8 cellular contexts compared by ENCODE assay signal in genomic region chr5:152026328-152027024, GRCh38.
A peak's percentile ranks its signal among the peaks of the same experiment; 100 is the strongest.
DNase-seq lines count a peak whose midpoint lies in the region; ATAC-seq and TF ChIP-seq lines count a peak whose summit lies in the region.
"Not testable (repeated sequence)": the region's sequence is repeated elsewhere in the genome, so short reads cannot be mapped to it uniquely, and the experiment has no call there.

No MANE protein-coding gene starts in this region.

- BruUV-seq in Calu3 (replicated peaks; lab: Mats Ljungman, UMichigan); PC-9 (replicated peaks; lab: Mats Ljungman, UMichigan): not testable (repeated sequence)

- ATAC-seq in HG03159 (IDR thresholded peaks at IDR 0.05; ENCODE audit: unreplicated experiment) (peak; percentile 57), activated B cell treated with CpG ODN at 0.5 μM for 24 hours (ENCODE audit: low read depth) (peak; percentile 28)
- not testable (repeated sequence) for ATAC-seq in activated T-cell treated with anti-CD3 and anti-CD28 coated beads, Interleukin-2, amount 50 U/mL, for 4 hours
- ATAC-seq in activated naive CD8-positive, alpha-beta T cell treated with anti-CD3 and anti-CD28 coated beads, Interleukin-2, amount 10 ng/mL, durations not matched to agents 7 days and 5 days (ENCODE audit: low read depth): peak; percentile 63
- peak; percentile 72 for ATAC-seq in naive thymus-derived CD8-positive, alpha-beta T cell

- not testable (repeated sequence) for H2AFZ ChIP-seq in PC-9

- not testable (repeated sequence) for H3K4me1 ChIP-seq in PC-9 (replicated peaks; ENCODE audit: insufficient read depth)

- H3K27me3 ChIP-seq in PC-9 (ENCODE audit: insufficient read depth, low read depth): not testable (repeated sequence)

- POLR2A ChIA-PET in PC-9 (lab: Charles Lee; ENCODE audit: unreplicated experiment); activated B cell treated with CpG ODN at 0.5 μM for 24 hours (lab: Charles Lee): not testable (repeated sequence)
- POLR2A ChIA-PET in activated naive CD8-positive, alpha-beta T cell treated with anti-CD3 and anti-CD28 coated beads, Interleukin-2, amount 10 ng/mL, durations not matched to agents 7 days and 5 days (lab: Charles Lee): interaction anchor here (1.9 kb wide), 1 partner anchor 255 kb away, joined by 5 read pairs; the partner anchor contains the start of gene G3BP1
- POLR2A ChIA-PET in naive thymus-derived CD8-positive, alpha-beta T cell (lab: Charles Lee): interaction anchor here (0.8 to 6.5 kb wide), 6 partner anchors 12 to 268 kb away, joined by 3 to 56 read pairs (median 4); partner anchors contain the start of genes ATOX1 and G3BP1

- H3K9me2 ChIP-seq in PC-9 (ENCODE audit: insufficient read depth): not testable (repeated sequence)

- peak; percentile 53 for DNase-seq in Calu3
- not testable (repeated sequence) for DNase-seq in PC-9, activated B cell treated with CpG ODN at 0.5 μM for 24 hours
- DNase-seq in activated T-cell treated with anti-CD3 and anti-CD28 coated beads, Interleukin-2, amount 50 U/mL, for 4 hours: peak; percentile 6
- peak; percentile 48 for DNase-seq in activated naive CD8-positive, alpha-beta T cell treated with anti-CD3 and anti-CD28 coated beads, Interleukin-2, amount 10 ng/mL, durations not matched to agents 7 days and 5 days
- peak in 8 of 10 donors; percentile 2 to 73 (median 48) for DNase-seq in naive thymus-derived CD8-positive, alpha-beta T cell
- DNase-seq in stimulated activated naive CD4-positive, alpha-beta T cell (lab: John Stamatoyannopoulos, UW): peak in 4 of 6 experiments; percentile 19 to 57 (median 34)

- H3K36me3 ChIP-seq in PC-9 (ENCODE audit: low read depth): not testable (repeated sequence)

- H3K4me1 Mint-ChIP-seq in Calu3 (ENCODE audit: low read depth, unreplicated experiment); activated naive CD8-positive, alpha-beta T cell treated with anti-CD3 and anti-CD28 coated beads, Interleukin-2, amount 10 ng/mL, durations not matched to agents 7 days and 5 days: not testable (repeated sequence)
- H3K4me1 Mint-ChIP-seq in activated B cell treated with CpG ODN at 0.5 μM for 24 hours: peaks cover 26% of the 10 kb centered on the region
- H3K4me1 Mint-ChIP-seq in activated T-cell treated with anti-CD3 and anti-CD28 coated beads, Interleukin-2, amount 50 U/mL, for 4 hours (ENCODE audit: low read depth): peaks cover 51% of the 10 kb centered on the region
- peaks cover 10 to 41% (median 38%) of the 10 kb centered on the region in 4 donors for H3K4me1 Mint-ChIP-seq in naive thymus-derived CD8-positive, alpha-beta T cell

- not testable (repeated sequence) for H3K79me2 ChIP-seq in PC-9 (ENCODE audit: low read depth)

- not testable (repeated sequence) for H3K9me3 ChIP-seq in PC-9 (ENCODE audit: insufficient read depth, low read depth)

- H3K27me3 Mint-ChIP-seq in Calu3 (ENCODE audit: unreplicated experiment); activated B cell treated with CpG ODN at 0.5 μM for 24 hours; activated T-cell treated with anti-CD3 and anti-CD28 coated beads, Interleukin-2, amount 50 U/mL, for 4 hours (ENCODE audit: low read depth); activated naive CD8-positive, alpha-beta T cell treated with anti-CD3 and anti-CD28 coated beads, Interleukin-2, amount 10 ng/mL, durations not matched to agents 7 days and 5 days; naive thymus-derived CD8-positive, alpha-beta T cell: not testable (repeated sequence)

- H3K9me3 Mint-ChIP-seq in Calu3 (ENCODE audit: low read depth, unreplicated experiment): not testable (repeated sequence)
- peaks cover 56% of the 10 kb centered on the region for H3K9me3 Mint-ChIP-seq in activated B cell treated with CpG ODN at 0.5 μM for 24 hours
- peaks cover 67% of the 10 kb centered on the region for H3K9me3 Mint-ChIP-seq in activated T-cell treated with anti-CD3 and anti-CD28 coated beads, Interleukin-2, amount 50 U/mL, for 4 hours
- H3K9me3 Mint-ChIP-seq in activated naive CD8-positive, alpha-beta T cell treated with anti-CD3 and anti-CD28 coated beads, Interleukin-2, amount 10 ng/mL, durations not matched to agents 7 days and 5 days: peaks cover 28% of the 10 kb centered on the region
- peaks cover 5 to 89% (median 59%) of the 10 kb centered on the region in 9 donors for H3K9me3 Mint-ChIP-seq in naive thymus-derived CD8-positive, alpha-beta T cell

- intact Hi-C loops in Calu3 (cut with micrococcal nuclease; ENCODE audit: unreplicated experiment); PC-9 (cut with micrococcal nuclease; ENCODE audit: unreplicated experiment); activated B cell treated with CpG ODN at 0.5 μM for 24 hours (cut with micrococcal nuclease): not testable (repeated sequence)

- not testable (repeated sequence) for H3K4me3 ChIP-seq in PC-9

- CTCF ChIA-PET in Calu3 (lab: Charles Lee): interaction anchor here (0.7 kb wide), 2 partner anchors 14 to 249 kb away, joined by 3 to 8 read pairs; no protein-coding TSS in a partner anchor
- CTCF ChIA-PET in PC-9 (lab: Charles Lee); activated B cell treated with CpG ODN at 0.5 μM for 24 hours (lab: Charles Lee): not testable (repeated sequence)

- not testable (repeated sequence) for H3K4me3 Mint-ChIP-seq in Calu3 (ENCODE audit: low read depth, unreplicated experiment)
- H3K4me3 Mint-ChIP-seq in activated B cell treated with CpG ODN at 0.5 μM for 24 hours: peak overlapping the region; percentile 48
- peak overlapping the region; percentile 19 for H3K4me3 Mint-ChIP-seq in activated T-cell treated with anti-CD3 and anti-CD28 coated beads, Interleukin-2, amount 50 U/mL, for 4 hours
- H3K4me3 Mint-ChIP-seq in activated naive CD8-positive, alpha-beta T cell treated with anti-CD3 and anti-CD28 coated beads, Interleukin-2, amount 10 ng/mL, durations not matched to agents 7 days and 5 days: peak overlapping the region; percentile 36
- H3K4me3 Mint-ChIP-seq in naive thymus-derived CD8-positive, alpha-beta T cell: peak overlapping the region in 9 of 10 donors; percentile 7 to 73 (median 65)

- not testable (repeated sequence) for TF ChIP-seq CTCF in Calu3 (IDR thresholded peaks at IDR 0.05; ENCODE audit: unreplicated experiment); PC-9 (conservative IDR thresholded peaks at IDR 0.05); activated B cell treated with CpG ODN at 0.5 μM for 24 hours (IDR thresholded peaks at IDR 0.05)

- H3K27ac Mint-ChIP-seq in Calu3 (ENCODE audit: unreplicated experiment): not testable (repeated sequence)
- H3K27ac Mint-ChIP-seq in activated B cell treated with CpG ODN at 0.5 μM for 24 hours: peak overlapping the region; percentile 73
- H3K27ac Mint-ChIP-seq in activated naive CD8-positive, alpha-beta T cell treated with anti-CD3 and anti-CD28 coated beads, Interleukin-2, amount 10 ng/mL, durations not matched to agents 7 days and 5 days: peak overlapping the region; percentile 83
- H3K27ac Mint-ChIP-seq in naive thymus-derived CD8-positive, alpha-beta T cell: peak overlapping the region; percentile 56 to 94 (median 88)

- H4K20me1 ChIP-seq in PC-9 (ENCODE audit: insufficient read depth): not testable (repeated sequence)

- H3K36me3 Mint-ChIP-seq in Calu3 (ENCODE audit: insufficient read depth, unreplicated experiment); activated naive CD8-positive, alpha-beta T cell treated with anti-CD3 and anti-CD28 coated beads, Interleukin-2, amount 10 ng/mL, durations not matched to agents 7 days and 5 days: not testable (repeated sequence)
- H3K36me3 Mint-ChIP-seq in activated B cell treated with CpG ODN at 0.5 μM for 24 hours (ENCODE audit: low read depth): peaks cover 36% of the 10 kb centered on the region
- H3K36me3 Mint-ChIP-seq in activated T-cell treated with anti-CD3 and anti-CD28 coated beads, Interleukin-2, amount 50 U/mL, for 4 hours (ENCODE audit: insufficient read depth): peaks cover 22% of the 10 kb centered on the region
- H3K36me3 Mint-ChIP-seq in naive thymus-derived CD8-positive, alpha-beta T cell: peaks cover 4 to 51% (median 50%) of the 10 kb centered on the region in 3 donors

- not testable (repeated sequence) for H3K27ac ChIP-seq in PC-9

- H3F3A ChIP-seq in PC-9 (ENCODE audit: insufficient read depth, low read depth): not testable (repeated sequence)

- H3K4me2 ChIP-seq in PC-9: peak overlapping the region; percentile 23; the same call in 1 of the 2 replicates
